ENCODE assay signal across 23 cellular contexts in the genomic region with DNA sequence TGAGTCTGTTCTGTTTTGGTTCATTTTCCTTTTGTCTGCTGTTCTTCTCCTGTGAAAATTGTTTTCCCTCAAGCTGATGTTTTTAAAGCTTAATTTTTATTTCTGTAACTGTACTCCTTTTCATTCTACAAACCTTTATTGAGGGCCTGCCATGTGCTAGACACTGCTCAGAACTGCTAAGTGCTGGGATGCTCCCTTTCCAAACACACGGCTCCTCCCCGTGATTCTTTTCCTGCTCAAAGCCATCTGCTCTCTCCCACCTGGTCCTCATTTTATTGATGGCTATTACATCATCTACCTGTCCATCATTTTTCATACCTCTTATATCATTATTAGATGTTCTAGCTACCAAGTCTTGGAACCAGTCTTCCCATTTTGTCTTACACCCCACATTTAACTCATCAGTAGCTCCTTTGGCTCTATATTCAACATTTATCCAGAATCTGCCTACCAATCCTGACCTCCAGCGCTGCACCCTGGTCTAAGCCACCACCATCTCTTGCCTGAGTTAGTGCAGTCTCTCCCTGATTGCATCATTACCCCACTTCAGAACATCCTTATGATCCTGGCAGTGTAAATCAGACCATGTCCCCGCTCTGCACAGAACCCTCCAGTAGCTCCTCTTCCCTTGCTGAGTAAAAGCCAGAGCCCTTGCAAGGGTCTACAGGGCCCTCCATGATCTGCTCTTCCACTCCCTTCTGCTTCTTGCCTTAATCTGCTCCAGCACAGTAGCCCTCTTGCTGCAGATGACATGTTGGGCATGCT.
DNase-seq lines count a peak whose midpoint lies in the region; ATAC-seq, FAIRE-seq and TF ChIP-seq lines count a peak whose summit lies in the region.
"Had no signal": no experiment of that assay in that cellular context is flagged by ENCODE, and none has a peak within 500 bp of the region (broad histone marks: within the 10 kb centered on the region; RNA-seq: fewer than 3 reads in every experiment).

No MANE protein-coding gene starts in this region.

- intact Hi-C loops in HepG2 (cut with micrococcal nuclease; ENCODE audit: unreplicated experiment) (no loop called here), right lobe of liver (cut with DNase I) (no loop called here), vagina (cut with DNase I) (no loop called here)

- POLR2A ChIA-PET in HepG2 (lab: Yijun Ruan, JAX) = no interaction called here

- no peak overlapping the region for H2AFZ ChIP-seq in HepG2 (ENCODE audit: low read length)
- H2AFZ ChIP-seq: GM23248 had no signal

- H4K20me1 ChIP-seq in HepG2 (ENCODE audit: insufficient read depth, low read length) = no peaks in the 10 kb centered on the region
- H4K20me1 ChIP-seq: BLaER1 had no signal

- no TSS peak for BruUV-seq in HepG2 (replicated peaks; lab: Mats Ljungman, UMichigan)

- H3K4me3 ChIP-seq in HepG2 (replicated peaks in 1 of 3; ENCODE audit: insufficient read depth in 1 of 3, low read depth in 2 of 3, low read length in 3 of 3) (no peak overlapping the region), right lobe of liver (no peak overlapping the region), vagina (no peak overlapping the region), coronary artery (no peak overlapping the region)
- H3K4me3 ChIP-seq: BLaER1, GM23248 had no signal

- no peak for FAIRE-seq in HepG2 (lab: Jason Lieb, UNC)
- FAIRE-seq: A204.1, GM12891, H1 had no signal

- ATAC-seq in HepG2 (no peak), right lobe of liver (no peak), GM19452 (IDR thresholded peaks at IDR 0.05; ENCODE audit: unreplicated experiment) (no peak)
- ATAC-seq: CD8-positive, alpha-beta T cell had no signal

- no peaks in the 10 kb centered on the region for H3K4me1 ChIP-seq in HepG2 (ENCODE audit: insufficient read depth, low read length)
- H3K4me1 ChIP-seq in right lobe of liver = peaks cover 0 to 14% (median 3%) of the 10 kb centered on the region in 4 donors
- no peaks in the 10 kb centered on the region for H3K4me1 ChIP-seq in vagina
- H3K4me1 ChIP-seq: BLaER1, Caco-2 had no signal

- H3K9me3 ChIP-seq in HepG2 (ENCODE audit: low read length) = no peaks in the 10 kb centered on the region
- no peaks in the 10 kb centered on the region for H3K9me3 ChIP-seq in right lobe of liver
- no peaks in the 10 kb centered on the region for H3K9me3 ChIP-seq in vagina
- H3K9me3 ChIP-seq: BLaER1, Caco-2 had no signal

- in situ Hi-C loops in HepG2 (cut with HindIII; ENCODE audit: extremely low pct_ligation_motif_present, low pct_unique_long_range_greater_than_20kb) = no loop called here

- no peak for TF ChIP-seq RAD21 in HepG2 (CRISPR knock-in tag; IDR thresholded peaks at IDR 0.05)

- WGBS in HepG2 (ENCODE audit: low lambda C conversion rate) = 1% methylated on average over 4 of the region's 4 CpGs
- 76% methylated on average over 4 of the region's 4 CpGs for WGBS in right lobe of liver (ENCODE audit: insufficient coverage, low coverage, low lambda C conversion rate, missing lambda C conversion rate)

- H3K27me3 ChIP-seq in HepG2 (ENCODE audit: control insufficient read depth in 1 of 2, insufficient read depth in 2 of 2, low read length in 2 of 2) (no peaks in the 10 kb centered on the region; a peak in 1 of 5 replicates), right lobe of liver (no peaks in the 10 kb centered on the region), vagina (no peaks in the 10 kb centered on the region)
- H3K27me3 ChIP-seq: BLaER1 had no signal

- no peak overlapping the region for H3K9ac ChIP-seq in HepG2 (ENCODE audit: insufficient read depth, low read depth, low read length)
- H3K9ac ChIP-seq: BLaER1, GM23248 had no signal

- DNase-seq in NCI-H2107 treated with DMSO at 0.1 percent for 48 hours (lab: John Stamatoyannopoulos, UW; ENCODE audit: unreplicated experiment) = peak; percentile 36
- no peak for DNase-seq in NCI-H2107 (lab: John Stamatoyannopoulos, UW)
- DNase-seq in HepG2 (ENCODE audit: low spot score) = no peak
- no peak for DNase-seq in right lobe of liver
- peak; percentile 66 for DNase-seq in NCI-H69 (lab: John Stamatoyannopoulos, UW)
- peak; percentile 42 to 64 for DNase-seq in vagina (ENCODE audit: extremely low spot score in 2 of 2)
- no peak for DNase-seq in coronary artery (ENCODE audit: low spot score)
- DNase-seq: Caco-2; CD4-positive, CD25-positive, alpha-beta regulatory T cell; CD8-positive, alpha-beta T cell; DMS153; DMS79 treated with DMSO at 0.1 percent for 48 hours; GF-D8; GM23248; H7; HCEC 1CT had no signal

- CTCF ChIA-PET in HepG2 (lab: Yijun Ruan, JAX; ENCODE audit: low intra/inter-chr PET ratio, low total read pairs) = no interaction called here

- H3K36me3 ChIP-seq in HepG2 (replicated peaks in 1 of 2; ENCODE audit: control insufficient read depth in 1 of 2, insufficient read depth in 2 of 2, low read length in 2 of 2) = no peaks in the 10 kb centered on the region
- H3K36me3 ChIP-seq in right lobe of liver = no peaks in the 10 kb centered on the region
- H3K36me3 ChIP-seq in vagina = no peaks in the 10 kb centered on the region
- H3K36me3 ChIP-seq: BLaER1 had no signal

- H3K4me2 ChIP-seq in HepG2 (ENCODE audit: low read depth, low read length) = no peak overlapping the region
- H3K4me2 ChIP-seq: BLaER1 had no signal

- no peaks in the 10 kb centered on the region for H3K79me2 ChIP-seq in HepG2 (ENCODE audit: insufficient read depth, low read length)

- TF ChIP-seq POLR2A in HepG2 (IDR thresholded peaks at IDR 0.05; ENCODE audit: insufficient read depth in 1 of 2, low read depth in 2 of 2, low read length in 2 of 2) (no peak), right lobe of liver (IDR thresholded peaks at IDR 0.05) (no peak), vagina (IDR thresholded peaks at IDR 0.05) (no peak)

- TF ChIP-seq CTCF in HepG2 (CRISPR knock-in tag; IDR thresholded peaks at IDR 0.05) (no peak), right lobe of liver (IDR thresholded peaks at IDR 0.05) (no peak), vagina (IDR thresholded peaks at IDR 0.05) (no peak), coronary artery (IDR thresholded peaks at IDR 0.05) (no peak)

- TF ChIP-seq EP300 in HepG2 (IDR thresholded peaks at IDR 0.05; ENCODE audit: low read depth in 2 of 2, low read length in 2 of 2) (no peak), HepG2 (CRISPR knock-in tag; IDR thresholded peaks at IDR 0.05; ENCODE audit: borderline replicate concordance) (no peak)

- H3K27ac ChIP-seq in HepG2 (ENCODE audit: extremely low read length, insufficient read depth, low read length) (no peak overlapping the region), right lobe of liver (no peak overlapping the region), vagina (no peak overlapping the region), coronary artery (no peak overlapping the region)
- H3K27ac ChIP-seq: 22Rv1, BLaER1, C4-2B, GM23248 had no signal

TF ChIP-seq in HepG2, 621 proteins besides CTCF, POLR2A, EP300 and RAD21:
- TF ChIP-seq ATF7 (IDR thresholded peaks at IDR 0.05) (0 out of 2 replicates have a peak, but pooled peaks have one; percentile 20), ATF7 (CRISPR knock-in tag; IDR thresholded peaks at IDR 0.05) (no peak), RNF2 (conservative IDR thresholded peaks at IDR 0.05; ENCODE audit: low read depth) (no peak)

Comparison
In these comparisons a context has a peak if more than half of its experiments do, and no peak if none do; other contexts are left out.
1. DNase-seq: peak in NCI-H2107 treated with DMSO at 0.1 percent for 48 hours (single experiment), NCI-H69 (single experiment) and vagina (2 of 2); none in NCI-H2107 (single experiment), HepG2 (single experiment), right lobe of liver (0 of 3) and coronary artery (single experiment).